Comparison of ENCODE assay signal across 15 cellular contexts in genomic region chr15:85455851-85456250, GRCh38.
DNase-seq lines count a peak whose midpoint lies in the region; ATAC-seq and TF ChIP-seq lines count a peak whose summit lies in the region.
"Had no signal": no experiment of that assay in that cellular context is flagged by ENCODE, and none has a peak within 500 bp of the region (broad histone marks: within the 10 kb centered on the region; RNA-seq: fewer than 3 reads in every experiment).

No MANE protein-coding gene starts in this region.

- H3K4me3 Mint-ChIP-seq in endodermal cell, result no peak overlapping the region
- H3K4me3 Mint-ChIP-seq: CD4-positive, alpha-beta memory T cell; HFFc6 had no signal

- TF ChIP-seq CTCF in HEK293 (tag by site-specific recombination; IDR thresholded peaks at IDR 0.05) (no peak), OCI-LY7 (conservative IDR thresholded peaks at IDR 0.05; ENCODE audit: low read length) (no peak), endodermal cell (conservative IDR thresholded peaks at IDR 0.05) (no peak), osteoblast (IDR thresholded peaks at IDR 0.05; ENCODE audit: extremely low read depth, low read depth, low read length) (no peak), GM10248 (IDR thresholded peaks at IDR 0.05; ENCODE audit: control extremely low read depth, extremely low read depth, low read depth, missing control alignments) (no peak)

- H3K4me3 ChIP-seq in HEK293 (ENCODE audit: low read depth, low read length), result no peak overlapping the region
- no peak overlapping the region for H3K4me3 ChIP-seq in OCI-LY7 (ENCODE audit: low read depth, low read length, poor library complexity, severe bottlenecking)
- peak overlapping the region; percentile 30 for H3K4me3 ChIP-seq in endodermal cell (ENCODE audit: low read length)
- H3K4me3 ChIP-seq in osteoblast (ENCODE audit: insufficient read depth, low read length), result no peak overlapping the region

- intact Hi-C loops in OCI-LY7 (cut with micrococcal nuclease; ENCODE audit: unreplicated experiment), result no loop called here

- H4K20me1 ChIP-seq in OCI-LY7 (ENCODE audit: insufficient read depth, low read length) (peaks cover 27% of the 10 kb centered on the region; the same call in 1 of the 2 replicates), osteoblast (ENCODE audit: insufficient read depth, low read length) (peaks cover 46% of the 10 kb centered on the region)

- CTCF ChIA-PET in HEK293 (lab: Yijun Ruan, JAX), result no interaction called here
- CTCF ChIA-PET in OCI-LY7 (lab: Charles Lee; ENCODE audit: unreplicated experiment), result no interaction called here
- CTCF ChIA-PET in GM10248 (lab: Yijun Ruan, JAX), result interaction anchor here (1.0 to 2.1 kb wide), 2 partner anchors 11 to 41 kb away, joined by 3 to 6 read pairs; no protein-coding TSS in a partner anchor

- H3K9me3 ChIP-seq in HEK293 (ENCODE audit: control insufficient read depth, insufficient read depth, low read depth, low read length), result no peaks in the 10 kb centered on the region
- peaks cover 4% of the 10 kb centered on the region; the same call in 1 of the 2 replicates for H3K9me3 ChIP-seq in OCI-LY7 (ENCODE audit: low read length)
- H3K9me3 ChIP-seq in endodermal cell (ENCODE audit: control insufficient read depth, low read length), result peaks cover 9% of the 10 kb centered on the region
- no peaks in the 10 kb centered on the region for H3K9me3 ChIP-seq in osteoblast (ENCODE audit: low read depth, low read length)

- peaks cover 98% of the 10 kb centered on the region for H3K79me2 ChIP-seq in OCI-LY7 (ENCODE audit: insufficient read depth, low read depth, low read length)
- peaks cover 75% of the 10 kb centered on the region for H3K79me2 ChIP-seq in osteoblast (ENCODE audit: insufficient read depth, low read length)

- H3K27ac Mint-ChIP-seq in endodermal cell, result no peak overlapping the region
- H3K27ac Mint-ChIP-seq: HFFc6 had no signal

- TSS peak; percentile 28 for BruUV-seq in OCI-LY7 (replicated peaks; lab: Mats Ljungman, UMichigan)

- no peak overlapping the region for H3K9ac ChIP-seq in endodermal cell (ENCODE audit: extremely low read depth, low read length, poor library complexity, severe bottlenecking)

- peaks cover 14% of the 10 kb centered on the region for H3K36me3 Mint-ChIP-seq in endodermal cell (ENCODE audit: low read depth)

- H3K9me3 Mint-ChIP-seq in endodermal cell, result peaks cover 6% of the 10 kb centered on the region

- POLR2A ChIA-PET in HEK293 (lab: Yijun Ruan, JAX) (no interaction called here), OCI-LY7 (lab: Charles Lee) (interaction anchor here (0.7 to 2.9 kb wide), 6 partner anchors 8 to 53 kb away, joined by 3 to 18 read pairs (median 4); no protein-coding TSS in a partner anchor), GM10248 (lab: Yijun Ruan, JAX) (interaction anchor here (1.3 kb wide), 1 partner anchor 137 kb away, joined by 6 read pairs; no protein-coding TSS in a partner anchor)

- DNase-seq in OCI-LY7 (ENCODE audit: low spot score) (no peak), endodermal cell (no peak), osteoblast (ENCODE audit: insufficient read length, low spot score, missing footprints) (peak; percentile 67), GM10248 (ENCODE audit: extremely low spot score) (no peak)
- DNase-seq in activated CD4-positive, alpha-beta T cell treated with anti-CD3 and anti-CD28 coated beads, Interleukin-2, amount 50 U/mL, for 4 hours, result no peak
- DNase-seq: CD4-positive, alpha-beta memory T cell; DMS79 treated with DMSO at 0.1 percent for 48 hours; HFFc6; NCI-H187 treated with DMSO at 0.1 percent for 48 hours; NCI-H526 treated with DMSO at 0.1 percent for 48 hours; NK-92 treated with Interleukin-12 subunit alpha and Interleukin-12 subunit beta, amount 100 ng/mL, for 24 hours; RPMI8226 had no signal

- no peaks in the 10 kb centered on the region for H3K36me3 ChIP-seq in HEK293 (ENCODE audit: control insufficient read depth in 2 of 2, insufficient read depth in 1 of 2, low read length in 2 of 2)
- peaks cover 6% of the 10 kb centered on the region for H3K36me3 ChIP-seq in OCI-LY7 (ENCODE audit: insufficient read depth, low read length)
- H3K36me3 ChIP-seq in endodermal cell (ENCODE audit: control insufficient read depth, insufficient read depth, low read length), result peaks cover 9% of the 10 kb centered on the region
- H3K36me3 ChIP-seq in osteoblast (ENCODE audit: insufficient read depth, low read length), result no peaks in the 10 kb centered on the region

- H2AFZ ChIP-seq in OCI-LY7 (ENCODE audit: low read length), result no peak overlapping the region
- H2AFZ ChIP-seq in osteoblast (ENCODE audit: low read length), result no peak overlapping the region

- H3K4me1 Mint-ChIP-seq in endodermal cell, result peaks cover 67% of the 10 kb centered on the region

- peak overlapping the region; percentile 12; the same call in 1 of the 2 replicates for H3K4me2 ChIP-seq in OCI-LY7 (ENCODE audit: low read length)
- H3K4me2 ChIP-seq in osteoblast (ENCODE audit: insufficient read depth, low read length), result no peak overlapping the region

- H3K4me1 ChIP-seq in HEK293 (ENCODE audit: control insufficient read depth, insufficient read depth, low read length), result peaks cover 28% of the 10 kb centered on the region
- H3K4me1 ChIP-seq in OCI-LY7 (ENCODE audit: insufficient read depth, low read length, poor library complexity, severe bottlenecking), result peaks cover 98% of the 10 kb centered on the region
- H3K4me1 ChIP-seq in endodermal cell (ENCODE audit: control insufficient read depth, insufficient read depth, low read length), result peaks cover 21% of the 10 kb centered on the region
- no peaks in the 10 kb centered on the region for H3K4me1 ChIP-seq in osteoblast (ENCODE audit: insufficient read depth, low read length)

- ATAC-seq in GM21381 (IDR thresholded peaks at IDR 0.05; ENCODE audit: unreplicated experiment), result no peak
- no peak for ATAC-seq in HG03520 (IDR thresholded peaks at IDR 0.05; ENCODE audit: unreplicated experiment)

- H3K27me3 Mint-ChIP-seq in endodermal cell (ENCODE audit: insufficient read depth), result no peaks in the 10 kb centered on the region
- H3K27me3 Mint-ChIP-seq: CD4-positive, alpha-beta memory T cell had no signal

- H3K9me2 ChIP-seq in OCI-LY7 (ENCODE audit: insufficient read depth, low read length), result no peaks in the 10 kb centered on the region

- H3K27me3 ChIP-seq in endodermal cell (ENCODE audit: control insufficient read depth, insufficient read depth, low read length, poor library complexity, severe bottlenecking) (no peaks in the 10 kb centered on the region), osteoblast (ENCODE audit: insufficient read depth, low read length) (no peaks in the 10 kb centered on the region)

- H3K27ac ChIP-seq in HEK293 (ENCODE audit: extremely low read depth, low read depth, low read length), result no peak overlapping the region
- H3K27ac ChIP-seq in OCI-LY7 (ENCODE audit: low read depth, low read length, poor library complexity, severe bottlenecking), result no peak overlapping the region
- H3K27ac ChIP-seq in endodermal cell (ENCODE audit: low read depth, low read length), result peak overlapping the region; percentile 73
- no peak overlapping the region for H3K27ac ChIP-seq in osteoblast (ENCODE audit: low read depth, low read length)

TF ChIP-seq in HEK293, 187 proteins besides CTCF, POLR2A, EP300 and RAD21:
- TF ChIP-seq ZNF266 (tag by site-specific recombination; IDR thresholded peaks at IDR 0.05; ENCODE audit: low read depth) (no peak), PRDM6 (tag by site-specific recombination; IDR thresholded peaks at IDR 0.05) (peak; percentile 55)
